In genomic region chr3:138082085-138082991, GRCh38 we compare ENCODE assay signal across 9 cellular contexts. TPM values are rescaled to one million over a fixed set of nuclear protein-coding genes. Genes with fewer than 3 reads are reported as not detected.
DNase-seq lines count a peak whose midpoint lies in the region; ATAC-seq and TF ChIP-seq lines count a peak whose summit lies in the region.
"Had no signal": no experiment of that assay in that cellular context is flagged by ENCODE, and none has a peak within 500 bp of the region (broad histone marks: within the 10 kb centered on the region; RNA-seq: fewer than 3 reads in every experiment).

No MANE protein-coding gene starts in this region.

- no peaks in the 10 kb centered on the region for H3K9me3 ChIP-seq in heart left ventricle
- no peaks in the 10 kb centered on the region for H3K9me3 ChIP-seq in upper lobe of left lung

- H3K36me3 Mint-ChIP-seq in HFFc6 (ENCODE audit: low read depth): peaks cover 41% of the 10 kb centered on the region

- POLR2A ChIA-PET in GM10248 (lab: Yijun Ruan, JAX): no interaction called here

- peak; percentile 78 for ATAC-seq in SK-N-SH treated with all-trans-retinoic acid at 6 μM for 48 hours
- peak; percentile 48 to 83 (median 72) for ATAC-seq in heart left ventricle
- peak; percentile 42 to 83 for ATAC-seq in upper lobe of left lung (ENCODE audit: low FRiP score in 2 of 2)

- H3K27ac ChIP-seq in heart left ventricle: peak overlapping the region in 10 of 12 donors; percentile 14 to 70 (median 42)
- no peak overlapping the region for H3K27ac ChIP-seq in upper lobe of left lung

- H3K27me3 ChIP-seq in heart left ventricle (no peaks in the 10 kb centered on the region), upper lobe of left lung (no peaks in the 10 kb centered on the region)

- peak overlapping the region in 6 of 12 donors; percentile 7 to 16 (median 10) for H3K4me3 ChIP-seq in heart left ventricle
- no peak overlapping the region for H3K4me3 ChIP-seq in upper lobe of left lung

- TF ChIP-seq CTCF in HFFc6 (IDR thresholded peaks at IDR 0.05) (no peak), heart left ventricle (IDR thresholded peaks at IDR 0.05) (no peak), upper lobe of left lung (IDR thresholded peaks at IDR 0.05) (no peak), GM10248 (IDR thresholded peaks at IDR 0.05; ENCODE audit: control extremely low read depth, extremely low read depth, low read depth, missing control alignments) (no peak)

- CTCF ChIA-PET in GM10248 (lab: Yijun Ruan, JAX): interaction anchor here (0.8 to 1.7 kb wide), 7 partner anchors 9 to 46 kb away, joined by 3 to 6 read pairs (median 4); no protein-coding TSS in a partner anchor

- WGBS in heart left ventricle, 4 donors: 61 to 76% (median 70%) methylated on average over 7 to 8 of the region's 8 CpGs
- 69 to 71% methylated on average over 7 to 8 of the region's 8 CpGs for WGBS in upper lobe of left lung, 2 donors

- peak; percentile 91 for DNase-seq in DMS53 (lab: John Stamatoyannopoulos, UW)
- peak; percentile 67 for DNase-seq in HFFc6
- DNase-seq in heart left ventricle: no peak
- DNase-seq in upper lobe of left lung: no peak
- DNase-seq in SKM-1 treated with dmso at 0.1 percent for 144 hours (lab: John Stamatoyannopoulos, UW; ENCODE audit: unreplicated experiment): no peak
- DNase-seq in CD1c-positive myeloid dendritic cell (ENCODE audit: extremely low spot score): no peak
- DNase-seq in GM10248 (ENCODE audit: extremely low spot score): no peak

- no peak for TF ChIP-seq EP300 in upper lobe of left lung (IDR thresholded peaks at IDR 0.05)

- H3K4me3 Mint-ChIP-seq in HFFc6: peak overlapping the region; percentile 82

- H3K4me1 Mint-ChIP-seq in HFFc6 (ENCODE audit: low read depth): peaks cover 72% of the 10 kb centered on the region

- intact Hi-C loops in heart left ventricle (cut with DNase I): no loop called here

- H3K27me3 Mint-ChIP-seq in HFFc6 (ENCODE audit: insufficient read depth): peaks cover 2% of the 10 kb centered on the region; the same call in 1 of the 2 replicates

- H3K36me3 ChIP-seq in heart left ventricle (peaks cover 0 to 75% (median 42%) of the 10 kb centered on the region in 9 donors), upper lobe of left lung (peaks cover 0 to 49% (median 19%) of the 10 kb centered on the region in 4 donors)

- peaks cover 0 to 6% (median 0%) of the 10 kb centered on the region in 12 donors for H3K4me1 ChIP-seq in heart left ventricle
- no peaks in the 10 kb centered on the region for H3K4me1 ChIP-seq in upper lobe of left lung

- TF ChIP-seq POLR2A in heart left ventricle (IDR thresholded peaks at IDR 0.05): no peak
- no peak for TF ChIP-seq POLR2A in upper lobe of left lung (IDR thresholded peaks at IDR 0.05)

- peak overlapping the region; percentile 88 for H3K27ac Mint-ChIP-seq in HFFc6

- no peaks in the 10 kb centered on the region for H3K9me3 Mint-ChIP-seq in HFFc6

TF ChIP-seq in SK-N-SH treated with all-trans-retinoic acid at 6 μM for 48 hours, 23 proteins besides CTCF, POLR2A, EP300 and RAD21:
- TF ChIP-seq ARNTL (CRISPR knock-in tag; IDR thresholded peaks at IDR 0.05; ENCODE audit: borderline replicate concordance, low read depth): no peak
- 0 out of 2 replicates have a peak, but pooled peaks have one; percentile 8 for TF ChIP-seq PATZ1 (CRISPR knock-in tag; IDR thresholded peaks at IDR 0.05; ENCODE audit: borderline replicate concordance)

RNA-seq across cellular contexts. Expression of gene DZIP1L, which starts 33.1 kb away (rescaled TPM):
- total RNA-seq in HFFc6 (2021; fragmentation: NEBNext Ultra II Directional; extraction: Animal tissue kit (Norgen Biotek cat#: 25700)): 10 to 100 TPM in 1 of 6 experiments, 1 to 10 TPM in 5; 6.1 to 10.8 (median 8.8) TPM
- total RNA-seq in heart left ventricle (1 to 10 TPM; 1.6 to 7.6 (median 4.0) TPM), upper lobe of left lung (10 to 100 TPM; 15.9 to 97.4 (median 24.5) TPM)
- 1 to 10 TPM; 3.1 TPM for polyA plus RNA-seq in heart left ventricle

RNA-seq across cellular contexts. Expression of gene A4GNT, which starts 49.9 kb away (rescaled TPM):
- not detected for total RNA-seq in HFFc6 (2021; fragmentation: NEBNext Ultra II Directional; extraction: Animal tissue kit (Norgen Biotek cat#: 25700))
- total RNA-seq in heart left ventricle (not detected), upper lobe of left lung (under 1 TPM in 2 of 6 donors, not detected in 4; 0.40 to 0.44 TPM)
- not detected for polyA plus RNA-seq in heart left ventricle
- total RNA-seq: skeletal muscle tissue had no signal

Comparison
In these comparisons a context has a peak if more than half of its experiments do, and no peak if none do; other contexts are left out.
1. DNase-seq: peak in DMS53 (single experiment) and HFFc6 (single experiment); none in heart left ventricle (0 of 5), upper lobe of left lung (0 of 2), SKM-1 treated with dmso at 0.1 percent for 144 hours (single experiment), CD1c-positive myeloid dendritic cell (single experiment) and GM10248 (single experiment).
2. H3K27ac ChIP-seq: peak in heart left ventricle (10 of 12); none in upper lobe of left lung (0 of 4).
3. Peak in every context shown above with its lines, with median percentiles within 50 percentile points of each other: ATAC-seq.